21 cellular contexts compared by ENCODE assay signal in the genomic region with DNA sequence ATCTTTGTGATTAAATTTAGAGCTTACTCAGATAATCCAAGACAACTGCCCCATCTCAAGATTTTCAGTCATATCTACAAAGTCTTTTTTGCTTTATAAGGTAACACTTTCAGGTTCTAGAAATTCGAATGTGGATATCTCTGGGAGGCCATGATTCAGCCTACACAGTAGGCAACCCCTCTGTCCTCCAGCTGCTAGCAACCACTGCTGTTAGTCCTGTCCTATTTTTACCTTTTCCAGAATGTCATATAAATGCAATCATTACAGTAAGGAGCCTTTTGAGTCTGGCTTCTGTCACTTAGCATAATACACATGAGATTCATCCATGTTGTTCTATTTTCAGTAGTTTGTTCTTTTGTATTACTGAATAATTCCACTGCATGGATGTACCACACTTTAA.
"Had no signal": no experiment of that assay in that cellular context is flagged by ENCODE, and none has a peak within 500 bp of the region (broad histone marks: within the 10 kb centered on the region; RNA-seq: fewer than 3 reads in every experiment).

No MANE protein-coding gene starts in this region.

- DNase-seq: activated CD4-positive, alpha-beta T cell treated with anti-CD3 and anti-CD28 coated beads, Interleukin-2, amount 50 U/mL, for 1 hour; activated CD8-positive, alpha-beta memory T cell treated with anti-CD3 and anti-CD28 coated beads, Interleukin-2, amount 50 U/mL, for 48 hours; activated gamma-delta T cell; colonic mucosa; heart right ventricle; immature natural killer cell; kidney glomerular epithelial cell; natural killer cell; nucleus accumbens; posterior cingulate gyrus; sigmoid colon; stimulated activated CD8-positive, alpha-beta memory T cell treated with anti-CD3 and anti-CD28 coated beads, Interleukin-4, amount 100 ng/mL, for 48 hours; stimulated activated naive CD4-positive, alpha-beta T cell treated with Interleukin-2 at 50 U/mL for 16 hours; thyroid gland; uterus had no signal

- H3K27ac Mint-ChIP-seq: activated naive CD4-positive, alpha-beta T cell treated with anti-CD3 and anti-CD28 coated beads, Interleukin-2, amount 50 U/mL, for 24 hours; immature natural killer cell; natural killer cell; T-helper 1 cell treated with Interleukin-12 subunit alpha and Interleukin-12 subunit beta and Interleukin-4 antibody, amounts not matched to agents 30 μg/mL and 1 μg/mL, for 36 hours had no signal

- H3K4me1 Mint-ChIP-seq: activated naive CD4-positive, alpha-beta T cell treated with anti-CD3 and anti-CD28 coated beads, Interleukin-2, amount 50 U/mL, for 24 hours; immature natural killer cell; natural killer cell had no signal

- H3K4me3 Mint-ChIP-seq: activated naive CD4-positive, alpha-beta T cell treated with anti-CD3 and anti-CD28 coated beads, Interleukin-2, amount 50 U/mL, for 24 hours; immature natural killer cell; natural killer cell; T-helper 1 cell treated with Interleukin-12 subunit alpha and Interleukin-12 subunit beta and Interleukin-4 antibody, amounts not matched to agents 30 μg/mL and 1 μg/mL, for 36 hours had no signal

- H3K9me3 Mint-ChIP-seq: activated naive CD4-positive, alpha-beta T cell treated with anti-CD3 and anti-CD28 coated beads, Interleukin-2, amount 50 U/mL, for 24 hours; natural killer cell; T-helper 1 cell treated with Interleukin-12 subunit alpha and Interleukin-12 subunit beta and Interleukin-4 antibody, amounts not matched to agents 30 μg/mL and 1 μg/mL, for 36 hours had no signal

- H3K9me3 ChIP-seq: ascending aorta, colonic mucosa, esophagus muscularis mucosa, gastroesophageal sphincter, heart right ventricle, sigmoid colon, thyroid gland, uterus had no signal

- H3K27me3 ChIP-seq: ascending aorta, cardiac muscle cell, colonic mucosa, esophagus muscularis mucosa, gastroesophageal sphincter, heart right ventricle, sigmoid colon, thyroid gland, uterus had no signal

- H3K36me3 ChIP-seq: ascending aorta, cardiac muscle cell, colonic mucosa, esophagus muscularis mucosa, gastroesophageal sphincter, heart right ventricle, sigmoid colon, thyroid gland, uterus had no signal

- H3K36me3 Mint-ChIP-seq: immature natural killer cell, natural killer cell had no signal

- H3K4me3 ChIP-seq: ascending aorta, cardiac muscle cell, colonic mucosa, esophagus muscularis mucosa, gastroesophageal sphincter, heart right ventricle, sigmoid colon, thyroid gland, uterus had no signal

- H3K27me3 Mint-ChIP-seq: activated naive CD4-positive, alpha-beta T cell treated with anti-CD3 and anti-CD28 coated beads, Interleukin-2, amount 50 U/mL, for 24 hours had no signal

- H3K4me1 ChIP-seq: ascending aorta, colonic mucosa, esophagus muscularis mucosa, gastroesophageal sphincter, thyroid gland, uterus had no signal

- H3K27ac ChIP-seq: ascending aorta, cardiac muscle cell, colonic mucosa, esophagus muscularis mucosa, gastroesophageal sphincter, sigmoid colon, thyroid gland, uterus had no signal
